ENCODE assay signal across 20 cellular contexts in the genomic region with DNA sequence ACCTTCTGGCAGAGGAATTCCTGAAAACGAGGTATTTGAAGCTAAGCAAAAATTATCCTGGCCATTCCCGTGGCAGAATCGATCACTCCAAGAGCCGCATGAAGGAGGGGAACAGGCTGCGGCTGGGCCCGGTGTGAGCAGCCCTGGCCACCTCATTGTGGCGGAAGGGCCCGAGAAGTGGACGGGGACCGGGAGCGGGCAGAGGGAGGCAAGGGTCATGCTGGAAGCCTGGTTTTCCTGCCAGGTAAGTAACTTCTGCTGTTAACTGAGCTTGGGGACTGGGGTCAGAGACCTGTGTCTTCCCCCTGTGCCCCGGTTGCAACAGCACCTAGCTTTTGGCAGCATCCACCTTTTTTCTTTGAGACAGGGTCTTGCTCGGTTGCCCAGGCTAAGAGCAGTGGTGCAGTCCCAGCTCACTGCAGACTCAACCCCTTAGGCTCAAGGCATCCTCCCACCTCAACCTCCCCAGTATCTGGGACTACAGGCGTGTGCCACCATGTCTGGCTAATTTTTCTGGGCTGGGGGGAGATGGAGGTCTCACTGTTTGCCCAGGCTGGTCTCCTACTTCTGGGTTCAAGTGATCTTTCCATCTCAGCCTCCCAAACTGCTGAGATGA.
"Had no signal": no experiment of that assay in that cellular context is flagged by ENCODE, and none has a peak within 500 bp of the region (broad histone marks: within the 10 kb centered on the region; RNA-seq: fewer than 3 reads in every experiment).

No MANE protein-coding gene starts in this region.

- H2AFZ ChIP-seq: hepatocyte, parathyroid adenoma had no signal

- H3K9me3 Mint-ChIP-seq: activated naive CD8-positive, alpha-beta T cell treated with anti-CD3 and anti-CD28 coated beads for 36 hours had no signal

- FAIRE-seq: colon had no signal

- H3K36me3 Mint-ChIP-seq: activated naive CD8-positive, alpha-beta T cell treated with anti-CD3 and anti-CD28 coated beads for 36 hours had no signal

- H3K27me3 ChIP-seq: body of pancreas, testis had no signal

- H3K27ac ChIP-seq: adrenal gland, body of pancreas, esophagus muscularis mucosa, foreskin keratinocyte, hepatocyte, parathyroid adenoma, testis, transverse colon had no signal

- H3K9me3 ChIP-seq: adrenal gland, body of pancreas, esophagus muscularis mucosa, testis, transverse colon had no signal

- H3K36me3 ChIP-seq: adrenal gland, esophagus muscularis mucosa, transverse colon had no signal

- H3K4me2 ChIP-seq: hepatocyte had no signal

- H3K4me1 ChIP-seq: adrenal gland, body of pancreas, esophagus muscularis mucosa, foreskin keratinocyte, parathyroid adenoma, testis, transverse colon had no signal

- H3K4me3 ChIP-seq: adrenal gland, body of pancreas, esophagus muscularis mucosa, hepatocyte, testis, transverse colon had no signal

- ATAC-seq: body of pancreas, foreskin keratinocyte, left ventricle myocardium superior, right cardiac atrium had no signal

- H3K9ac ChIP-seq: parathyroid adenoma had no signal

- H3K4me3 Mint-ChIP-seq: activated naive CD8-positive, alpha-beta T cell treated with anti-CD3 and anti-CD28 coated beads for 36 hours had no signal

- H3K79me2 ChIP-seq: hepatocyte, parathyroid adenoma had no signal

- H3K27ac Mint-ChIP-seq: activated naive CD8-positive, alpha-beta T cell treated with anti-CD3 and anti-CD28 coated beads for 36 hours had no signal

- DNase-seq: activated CD8-positive, alpha-beta memory T cell treated with anti-CD3 and anti-CD28 coated beads for 24 hours; activated effector memory CD4-positive, alpha-beta T cell treated with Interleukin-2 at 50 U/mL for 16 hours; adrenal gland; aorta; body of pancreas; dermis blood vessel endothelial cell; effector CD4-positive, alpha-beta T cell; foreskin keratinocyte; glutamatergic neuron; islet precursor cell; left ventricle myocardium superior; mammary epithelial cell; right cardiac atrium; testis; transverse colon had no signal
